Comparison of ENCODE assay signal across 18 cellular contexts in genomic region chr22:48734961-48735360, GRCh38.
A peak's percentile ranks its signal among the peaks of the same experiment; 100 is the strongest.
DNase-seq lines count a peak whose midpoint lies in the region; ATAC-seq, FAIRE-seq and TF ChIP-seq lines count a peak whose summit lies in the region.
"Had no signal": no experiment of that assay in that cellular context is flagged by ENCODE, and none has a peak within 500 bp of the region (broad histone marks: within the 10 kb centered on the region; RNA-seq: fewer than 3 reads in every experiment).

No MANE protein-coding gene starts in this region.

- CTCF ChIA-PET in A549 (lab: Yijun Ruan, JAX) = no interaction called here

- H3K4me3 Mint-ChIP-seq in CD14-positive monocyte = no peak overlapping the region
- H3K4me3 Mint-ChIP-seq in neural progenitor cell = no peak overlapping the region
- H3K4me3 Mint-ChIP-seq: CD4-positive, alpha-beta memory T cell; H9; IgD-negative memory B cell had no signal

- H3K4me2 ChIP-seq in A549 = 0 out of 3 replicates have a peak overlapping the region, but pooled peaks have one; percentile 19
- H3K4me2 ChIP-seq in neural progenitor cell = no peak overlapping the region

- H3K9ac ChIP-seq in neural progenitor cell = no peak overlapping the region

- POLR2A ChIA-PET in A549 (lab: Yijun Ruan, JAX) = no interaction called here

- no peak overlapping the region for H2AFZ ChIP-seq in neural progenitor cell (replicated peaks)

- no peaks in the 10 kb centered on the region for H4K20me1 ChIP-seq in neural progenitor cell (ENCODE audit: low read depth)

- H3K36me3 ChIP-seq in aorta (ENCODE audit: control insufficient read depth in 1 of 2, insufficient read depth in 2 of 2, low read length in 1 of 2) (no peaks in the 10 kb centered on the region), neural progenitor cell (no peaks in the 10 kb centered on the region)

- no peak for DNase-seq in A549 (ENCODE audit: low read depth in 1 of 2, low spot score in 1 of 2)
- DNase-seq in CD14-positive monocyte (ENCODE audit: low spot score) = peak; percentile 36
- peak; percentile 69 for DNase-seq in posterior vena cava (ENCODE audit: low spot score)
- DNase-seq in aorta = peak; percentile 21 to 64
- no peak for DNase-seq in neural progenitor cell (ENCODE audit: low spot score)
- DNase-seq: 8988T; ACHN; Calu3; CD4-positive, alpha-beta memory T cell; DMS79 treated with DMSO at 0.1 percent for 48 hours; GF-D8; H9 had no signal

- 71% methylated on average over 16 of the region's 16 CpGs for WGBS in A549 (ENCODE audit: missing lambda C conversion rate)
- 93 to 94% methylated on average over 16 of the region's 16 CpGs for WGBS in aorta, 2 donors

- intact Hi-C loops in CD14-positive monocyte (cut with micrococcal nuclease) (no loop called here), posterior vena cava (cut with DNase I) (loop anchor here in 1 of 2 donors (1.0 kb wide), 1 partner anchor 25 kb away; no protein-coding TSS in a partner anchor), aorta (cut with DNase I) (no loop called here)

- no peak for FAIRE-seq in A549 (lab: Jason Lieb, UNC)
- FAIRE-seq: H1, HepG2 had no signal

- H3K27me3 ChIP-seq in aorta (ENCODE audit: control insufficient read depth in 1 of 2, insufficient read depth in 2 of 2, low read length in 1 of 2) (no peaks in the 10 kb centered on the region), neural progenitor cell (no peaks in the 10 kb centered on the region)

- no peak overlapping the region for H3K4me3 ChIP-seq in A549
- no peak overlapping the region for H3K4me3 ChIP-seq in aorta (ENCODE audit: low read length in 2 of 2)
- no peak overlapping the region for H3K4me3 ChIP-seq in neural progenitor cell

- H3K4me1 Mint-ChIP-seq in CD14-positive monocyte = no peaks in the 10 kb centered on the region
- no peaks in the 10 kb centered on the region for H3K4me1 Mint-ChIP-seq in neural progenitor cell
- H3K4me1 Mint-ChIP-seq: CD4-positive, alpha-beta memory T cell; H9; IgD-negative memory B cell had no signal

- H3K9me3 ChIP-seq in A549 = no peaks in the 10 kb centered on the region
- peaks cover 4% of the 10 kb centered on the region for H3K9me3 ChIP-seq in aorta (ENCODE audit: control insufficient read depth, low read length)
- no peaks in the 10 kb centered on the region for H3K9me3 ChIP-seq in neural progenitor cell (ENCODE audit: low read depth)

- H3K36me3 Mint-ChIP-seq in CD14-positive monocyte (no peaks in the 10 kb centered on the region), neural progenitor cell (peaks cover 14% of the 10 kb centered on the region)
- H3K36me3 Mint-ChIP-seq: CD4-positive, alpha-beta memory T cell; IgD-negative memory B cell had no signal

- ATAC-seq in A549 = no peak
- no peak for ATAC-seq in aorta (ENCODE audit: low FRiP score)
- ATAC-seq in HG03378 (IDR thresholded peaks at IDR 0.05; ENCODE audit: unreplicated experiment) = no peak
- no peak for ATAC-seq in GM18520 (IDR thresholded peaks at IDR 0.05; ENCODE audit: unreplicated experiment)
- ATAC-seq: HepG2 had no signal

- peak overlapping the region; percentile 39 to 44; a peak in 3 of 6 replicates for H3K27ac ChIP-seq in A549
- no peak overlapping the region for H3K27ac ChIP-seq in aorta (ENCODE audit: low read depth in 1 of 2, low read length in 2 of 2)
- no peak overlapping the region for H3K27ac ChIP-seq in neural progenitor cell
- H3K27ac ChIP-seq: C4-2B had no signal

- TF ChIP-seq RAD21 in A549 (conservative IDR thresholded peaks at IDR 0.05 in 1 of 2, IDR thresholded peaks at IDR 0.05 in 1 of 2) = no peak

- H3K9me3 Mint-ChIP-seq in CD14-positive monocyte (peaks cover 0 to 18% (median 4%) of the 10 kb centered on the region in 7 donors), neural progenitor cell (peaks cover 3% of the 10 kb centered on the region)

- peaks cover 7% of the 10 kb centered on the region; the same call in 1 of the 3 replicates for H3K4me1 ChIP-seq in A549
- no peaks in the 10 kb centered on the region for H3K4me1 ChIP-seq in aorta (ENCODE audit: control insufficient read depth in 1 of 2, insufficient read depth in 2 of 2, low read length in 2 of 2)
- H3K4me1 ChIP-seq in neural progenitor cell = no peaks in the 10 kb centered on the region

- no peaks in the 10 kb centered on the region for H3F3A ChIP-seq in neural progenitor cell (ENCODE audit: low read depth)

- no peak overlapping the region for H3K27ac Mint-ChIP-seq in CD14-positive monocyte
- H3K27ac Mint-ChIP-seq in neural progenitor cell = no peak overlapping the region
- H3K27ac Mint-ChIP-seq: CD4-positive, alpha-beta memory T cell; IgD-negative memory B cell had no signal

- TF ChIP-seq CTCF in A549 (IDR thresholded peaks at IDR 0.05) (no peak), CD14-positive monocyte (IDR thresholded peaks at IDR 0.05) (no peak), neural progenitor cell (IDR thresholded peaks at IDR 0.05) (no peak)

- no peaks in the 10 kb centered on the region for H3K79me2 ChIP-seq in neural progenitor cell (ENCODE audit: low read depth)

- no peak for TF ChIP-seq EP300 in A549 (IDR thresholded peaks at IDR 0.05)

- no peak for TF ChIP-seq POLR2A in A549 (IDR thresholded peaks at IDR 0.05; ENCODE audit: low read length)

- peaks cover 0 to 4% (median 3%) of the 10 kb centered on the region in 3 donors for H3K27me3 Mint-ChIP-seq in CD14-positive monocyte (ENCODE audit: low read depth in 3 of 3)
- peaks cover 4% of the 10 kb centered on the region for H3K27me3 Mint-ChIP-seq in neural progenitor cell (ENCODE audit: insufficient read depth, low read depth)
- H3K27me3 Mint-ChIP-seq: CD4-positive, alpha-beta memory T cell; IgD-negative memory B cell had no signal

TF ChIP-seq in A549, 52 proteins besides CTCF, POLR2A, EP300 and RAD21:
- TF ChIP-seq RCOR1 (IDR thresholded peaks at IDR 0.05; ENCODE audit: low read depth, low read length) = no peak
- TF ChIP-seq RARB (CRISPR knock-in tag; IDR thresholded peaks at IDR 0.05) = no peak
- TF ChIP-seq KDM5A (IDR thresholded peaks at IDR 0.05) = no peak
- no peak for TF ChIP-seq FOXS1 (CRISPR knock-in tag; IDR thresholded peaks at IDR 0.05)
- no peak for TF ChIP-seq E2F6 (IDR thresholded peaks at IDR 0.05; ENCODE audit: borderline replicate concordance, low read depth)
- no peak for TF ChIP-seq ZFP36 (IDR thresholded peaks at IDR 0.05; ENCODE audit: borderline replicate concordance, partially characterized antibody)
- TF ChIP-seq HMGXB4 (CRISPR knock-in tag; IDR thresholded peaks at IDR 0.05; ENCODE audit: borderline replicate concordance) = no peak
- TF ChIP-seq MAX (IDR thresholded peaks at IDR 0.05) = no peak

Comparison
In these comparisons a context has a peak if more than half of its experiments do, and no peak if none do; other contexts are left out.
1. DNase-seq: peak in CD14-positive monocyte (single experiment), posterior vena cava (single experiment) and aorta (2 of 2); none in A549 (0 of 2) and neural progenitor cell (single experiment).
2. H3K27ac ChIP-seq: peak in A549 (2 of 2); none in aorta (0 of 2) and neural progenitor cell (single experiment).